ENCODE assay signal across 8 cellular contexts in the genomic region with DNA sequence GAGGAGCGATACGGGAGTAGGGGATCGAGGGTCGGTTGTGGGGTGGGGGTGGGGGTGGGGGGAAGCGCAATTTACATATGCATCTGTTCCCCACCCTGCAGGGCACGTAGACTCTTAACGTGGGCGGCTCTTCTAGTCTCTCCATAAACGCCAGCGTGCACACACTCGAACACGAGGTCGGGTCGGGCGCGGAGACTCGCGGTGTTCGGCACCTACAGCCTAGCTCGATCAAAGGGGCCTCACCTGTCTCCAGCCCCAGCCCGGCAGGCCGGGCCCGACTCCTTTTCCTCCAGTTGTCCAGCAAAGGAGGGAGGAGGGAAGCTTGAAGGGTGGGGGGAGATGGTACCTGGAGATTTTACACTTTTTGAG. TPM values are rescaled to one million over a fixed set of nuclear protein-coding genes. Genes with fewer than 3 reads are reported as not detected.
A peak's percentile ranks its signal among the peaks of the same experiment; 100 is the strongest.
DNase-seq lines count a peak whose midpoint lies in the region; ATAC-seq, FAIRE-seq and TF ChIP-seq lines count a peak whose summit lies in the region.

No MANE protein-coding gene starts in this region.

- peaks cover 0 to 21% (median 0%) of the 10 kb centered on the region in 3 donors for H3K36me3 ChIP-seq in esophagus squamous epithelium
- no peaks in the 10 kb centered on the region for H3K36me3 ChIP-seq in transverse colon

- no peak for TF ChIP-seq EP300 in A549 (IDR thresholded peaks at IDR 0.05)
- no peak for TF ChIP-seq EP300 in transverse colon (IDR thresholded peaks at IDR 0.05; ENCODE audit: low read depth)

- H3K27ac Mint-ChIP-seq in naive thymus-derived CD8-positive, alpha-beta T cell: peak overlapping the region; percentile 95 to 99 (median 97)

- H3K9me3 ChIP-seq in A549: no peaks in the 10 kb centered on the region
- no peaks in the 10 kb centered on the region for H3K9me3 ChIP-seq in esophagus squamous epithelium
- H3K9me3 ChIP-seq in transverse colon: no peaks in the 10 kb centered on the region

- peaks cover 12 to 38% (median 31%) of the 10 kb centered on the region in 4 donors for H3K4me1 Mint-ChIP-seq in naive thymus-derived CD8-positive, alpha-beta T cell

- no peak for FAIRE-seq in A549 (lab: Jason Lieb, UNC)

- peak overlapping the region; percentile 90 for H3K4me2 ChIP-seq in A549

- ATAC-seq in A549 (peak; percentile 68 to 77), HG02943 (IDR thresholded peaks at IDR 0.05; ENCODE audit: low read depth, unreplicated experiment) (peak; percentile 44)
- peak; percentile 51 to 54 for ATAC-seq in naive thymus-derived CD8-positive, alpha-beta T cell

- H3K36me3 Mint-ChIP-seq in naive thymus-derived CD8-positive, alpha-beta T cell: peaks cover 6 to 15% (median 12%) of the 10 kb centered on the region in 3 donors

- in situ Hi-C loops in transverse colon (cut with MboI; ENCODE audit: low pct_ligation_motif_present in 1 of 4, low pct_unique_long_range_greater_than_20kb in 1 of 4, low sequenced_read_pairs in 3 of 4): no loop called here

- 6% methylated on average over 8 of the region's 23 CpGs for WGBS in A549 (ENCODE audit: missing lambda C conversion rate)
- 0% methylated on average over 4 to 17 of the region's 23 CpGs for WGBS in esophagus squamous epithelium, 2 donors
- 1% methylated on average over 23 of the region's 23 CpGs; no CpG with 5 or more reads in 1 of the 2 donors for WGBS in transverse colon (ENCODE audit: low coverage in 1 of 2), 2 donors

- peaks cover 0 to 33% (median 0%) of the 10 kb centered on the region in 4 donors for H3K27me3 ChIP-seq in esophagus squamous epithelium
- peaks cover 31% of the 10 kb centered on the region for H3K27me3 ChIP-seq in transverse colon

- TF ChIP-seq CTCF in A549 (IDR thresholded peaks at IDR 0.05): no peak
- TF ChIP-seq CTCF in esophagus squamous epithelium (IDR thresholded peaks at IDR 0.05): no peak
- TF ChIP-seq CTCF in transverse colon (IDR thresholded peaks at IDR 0.05): no peak

- H3K27ac ChIP-seq in A549 (peak overlapping the region; percentile 77 to 95), esophagus squamous epithelium (peak overlapping the region; percentile 87 to 94 (median 91)), transverse colon (peak overlapping the region; percentile 89 to 94 (median 91))

- TF ChIP-seq RAD21 in A549 (conservative IDR thresholded peaks at IDR 0.05 in 1 of 2, IDR thresholded peaks at IDR 0.05 in 1 of 2): no peak

- H3K4me1 ChIP-seq in A549 (peaks cover 15% of the 10 kb centered on the region; the same call in 2 of the 3 replicates), esophagus squamous epithelium (peaks cover 7 to 41% (median 10%) of the 10 kb centered on the region in 3 donors), transverse colon (peaks cover 12 to 30% (median 19%) of the 10 kb centered on the region in 4 donors)

- peak overlapping the region; percentile 58 for H3K4me3 ChIP-seq in A549
- H3K4me3 ChIP-seq in esophagus squamous epithelium: peak overlapping the region; percentile 77 to 98 (median 90)
- H3K4me3 ChIP-seq in transverse colon: peak overlapping the region; percentile 87 to 99 (median 92)

- intact Hi-C loops in esophagus squamous epithelium (cut with DNase I): no loop called here
- intact Hi-C loops in transverse colon (cut with DNase I; ENCODE audit: low total_unique reads): no loop called here

- POLR2A ChIA-PET in A549 (lab: Yijun Ruan, JAX): interaction anchor here (1.3 to 2.4 kb wide), 3 partner anchors 9 to 18 kb away, joined by 3 to 25 read pairs (median 5); partner anchors contain the start of gene DYNC2H1
- POLR2A ChIA-PET in naive thymus-derived CD8-positive, alpha-beta T cell (lab: Charles Lee): interaction anchor here (0.9 to 3.8 kb wide), 3 partner anchors 9 to 18 kb away, joined by 3 to 58 read pairs (median 9); partner anchors contain the start of gene DYNC2H1

- H3K27me3 Mint-ChIP-seq in naive thymus-derived CD8-positive, alpha-beta T cell: peaks cover 13 to 32% (median 20%) of the 10 kb centered on the region in 5 donors

- no peak for TF ChIP-seq POLR2A in A549 (IDR thresholded peaks at IDR 0.05; ENCODE audit: low read length)
- peak; percentile 38 for TF ChIP-seq POLR2A in GM15510 (IDR thresholded peaks at IDR 0.05; ENCODE audit: borderline replicate concordance, extremely low read depth, insufficient read length)
- no peak for TF ChIP-seq POLR2A in esophagus squamous epithelium (IDR thresholded peaks at IDR 0.05)
- no peak for TF ChIP-seq POLR2A in transverse colon (IDR thresholded peaks at IDR 0.05)

- H3K4me3 Mint-ChIP-seq in naive thymus-derived CD8-positive, alpha-beta T cell: peak overlapping the region; percentile 88 to 98 (median 94)

- H3K9me3 Mint-ChIP-seq in naive thymus-derived CD8-positive, alpha-beta T cell: peaks cover 0 to 10% (median 0%) of the 10 kb centered on the region in 9 donors

- DNase-seq in A549 (ENCODE audit: low read depth in 1 of 2, low spot score in 1 of 2) (peak; percentile 11 to 33), NCI-H510A treated with DMSO at 0.1 percent for 48 hours (lab: John Stamatoyannopoulos, UW) (peak; percentile 55), activated T-cell treated with anti-CD3 and anti-CD28 coated beads for 24 hours (ENCODE audit: low read depth) (peak; percentile 42), esophagus squamous epithelium (lab: John Stamatoyannopoulos, UW) (no peak), transverse colon (peak; percentile 35)
- DNase-seq in naive thymus-derived CD8-positive, alpha-beta T cell: peak in 9 of 10 donors; percentile 9 to 68 (median 27)

- CTCF ChIA-PET in A549 (lab: Yijun Ruan, JAX): interaction anchor here (1.4 to 2.7 kb wide), 2 partner anchors 10 to 17 kb away, joined by 7 to 13 read pairs; partner anchors contain the start of gene DYNC2H1

TF ChIP-seq in A549, 52 proteins besides CTCF, POLR2A, EP300 and RAD21 (continues in another document):
- TF ChIP-seq FOSB (CRISPR knock-in tag; IDR thresholded peaks at IDR 0.05) (no peak), ZNF302 (CRISPR knock-in tag; IDR thresholded peaks at IDR 0.05) (no peak), EHF (CRISPR knock-in tag; IDR thresholded peaks at IDR 0.05) (no peak), TP53 (CRISPR knock-in tag; IDR thresholded peaks at IDR 0.05) (no peak), NFE2L2 (conservative IDR thresholded peaks at IDR 0.05; ENCODE audit: low read length) (no peak), HOXB13 (CRISPR knock-in tag; IDR thresholded peaks at IDR 0.05; ENCODE audit: low read depth) (no peak), RCOR1 (IDR thresholded peaks at IDR 0.05; ENCODE audit: low read depth, low read length) (no peak), PBX3 (IDR thresholded peaks at IDR 0.05) (no peak)
- TF ChIP-seq, protein P1, sequence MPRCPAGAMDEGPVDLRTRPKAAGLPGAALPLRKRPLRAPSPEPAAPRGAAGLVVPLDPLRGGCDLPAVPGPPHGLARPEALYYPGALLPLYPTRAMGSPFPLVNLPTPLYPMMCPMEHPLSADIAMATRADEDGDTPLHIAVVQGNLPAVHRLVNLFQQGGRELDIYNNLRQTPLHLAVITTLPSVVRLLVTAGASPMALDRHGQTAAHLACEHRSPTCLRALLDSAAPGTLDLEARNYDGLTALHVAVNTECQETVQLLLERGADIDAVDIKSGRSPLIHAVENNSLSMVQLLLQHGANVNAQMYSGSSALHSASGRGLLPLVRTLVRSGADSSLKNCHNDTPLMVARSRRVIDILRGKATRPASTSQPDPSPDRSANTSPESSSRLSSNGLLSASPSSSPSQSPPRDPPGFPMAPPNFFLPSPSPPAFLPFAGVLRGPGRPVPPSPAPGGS (IDR thresholded peaks at IDR 0.05): no peak
- TF ChIP-seq, protein P2, sequence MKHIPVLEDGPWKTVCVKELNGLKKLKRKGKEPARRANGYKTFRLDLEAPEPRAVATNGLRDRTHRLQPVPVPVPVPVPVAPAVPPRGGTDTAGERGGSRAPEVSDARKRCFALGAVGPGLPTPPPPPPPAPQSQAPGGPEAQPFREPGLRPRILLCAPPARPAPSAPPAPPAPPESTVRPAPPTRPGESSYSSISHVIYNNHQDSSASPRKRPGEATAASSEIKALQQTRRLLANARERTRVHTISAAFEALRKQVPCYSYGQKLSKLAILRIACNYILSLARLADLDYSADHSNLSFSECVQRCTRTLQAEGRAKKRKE (CRISPR knock-in tag; IDR thresholded peaks at IDR 0.05; ENCODE audit: low read depth): no peak

RNA-seq across cellular contexts. Expression of gene DCUN1D5, which starts 0.5 kb away (rescaled TPM):
- polyA plus RNA-seq in A549 (2011; rRNA removed) (62.7 and 78.0 TPM in 2 replicates), A549 (2017; fragmentation: RNase III; extraction: RNeasy Plus Mini Kit Qiagen cat#74134 plus additional on column Dnase treatment) (48.9 to 53.2 TPM (median 49.8 TPM) in 3 replicates)
- polyA plus RNA-seq in A549 (2012; cell fraction: cytosol; rRNA removed): 33.5 and 39.0 TPM in 2 replicates
- polyA plus RNA-seq in A549 (2012; cell fraction: nucleus; rRNA removed): 25.4 and 32.4 TPM in 2 replicates
- polyA minus RNA-seq in A549 (2011; rRNA and poly(A)+ RNA removed): 8.0 and 9.5 TPM in 2 replicates
- total RNA-seq in esophagus squamous epithelium (10 to 100 TPM; 50.0 to 88.0 (median 63.9) TPM), transverse colon (10 to 100 TPM in 3 of 4 donors, 1 to 10 TPM in 1; 4.5 to 48.8 (median 24.4) TPM)
- total RNA-seq in naive thymus-derived CD8-positive, alpha-beta T cell: 10 to 100 TPM; 15.7 to 16.6 TPM
- polyA plus RNA-seq in naive thymus-derived CD8-positive, alpha-beta T cell: 10 to 100 TPM; 20.0 to 22.9 (median 21.9) TPM

RNA-seq across cellular contexts. Expression of gene DYNC2H1, which starts 17.8 kb away (rescaled TPM):
- polyA plus RNA-seq in A549 (2011; rRNA removed) (13.3 and 14.8 TPM in 2 replicates), A549 (2017; fragmentation: RNase III; extraction: RNeasy Plus Mini Kit Qiagen cat#74134 plus additional on column Dnase treatment) (4.9 to 6.0 TPM (median 5.2 TPM) in 3 replicates)
- polyA plus RNA-seq in A549 (2012; cell fraction: cytosol; rRNA removed): 2.8 and 3.8 TPM in 2 replicates
- 5.5 and 7.5 TPM in 2 replicates for polyA plus RNA-seq in A549 (2012; cell fraction: nucleus; rRNA removed)
- 13.7 and 15.5 TPM in 2 replicates for polyA minus RNA-seq in A549 (2011; rRNA and poly(A)+ RNA removed)
- total RNA-seq in esophagus squamous epithelium (10 to 100 TPM in 2 of 4 donors, 1 to 10 TPM in 2; 6.8 to 13.9 (median 9.3) TPM), transverse colon (10 to 100 TPM in 1 of 4 donors, 1 to 10 TPM in 3; 4.2 to 10.8 (median 4.7) TPM)
- 1 to 10 TPM; 2.4 to 3.2 TPM for total RNA-seq in naive thymus-derived CD8-positive, alpha-beta T cell
- polyA plus RNA-seq in naive thymus-derived CD8-positive, alpha-beta T cell: under 1 TPM; 0.54 to 0.99 (median 0.65) TPM
